ENCODE assay signal across 1 cellular context in genomic region chr12:98974767-98975381, GRCh38.
TF ChIP-seq lines count a peak whose summit lies in the region.

No MANE protein-coding gene starts in this region.

TF ChIP-seq in HEK293, 187 proteins besides CTCF, POLR2A, EP300 and RAD21 (continued from another document):
- TF ChIP-seq ZNF623 (tag by site-specific recombination; IDR thresholded peaks at IDR 0.05) (no peak), ZNF571 (tag by site-specific recombination; IDR thresholded peaks at IDR 0.05) (no peak), SALL2 (tag by site-specific recombination; IDR thresholded peaks at IDR 0.05; ENCODE audit: borderline replicate concordance) (0 out of 2 replicates have a peak, but pooled peaks have one; percentile 32), ZFP69B (tag by site-specific recombination; IDR thresholded peaks at IDR 0.05) (no peak), ZSCAN16 (tag by site-specific recombination; IDR thresholded peaks at IDR 0.05) (no peak), ZNF639 (tag by site-specific recombination; IDR thresholded peaks at IDR 0.05) (no peak), ZBTB49 (tag by site-specific recombination; IDR thresholded peaks at IDR 0.05; ENCODE audit: low read depth) (no peak), ZNF202 (tag by site-specific recombination; IDR thresholded peaks at IDR 0.05; ENCODE audit: borderline replicate concordance) (no peak), AEBP2 (tag by site-specific recombination; IDR thresholded peaks at IDR 0.05; ENCODE audit: borderline replicate concordance) (no peak), REPIN1 (tag by site-specific recombination; IDR thresholded peaks at IDR 0.05; ENCODE audit: low read depth) (no peak), ZNF140 (tag by site-specific recombination; IDR thresholded peaks at IDR 0.05) (no peak), KLF8 (tag by site-specific recombination; IDR thresholded peaks at IDR 0.05) (no peak), PATZ1 (tag by site-specific recombination; IDR thresholded peaks at IDR 0.05) (no peak), ZNF596 (tag by site-specific recombination; IDR thresholded peaks at IDR 0.05) (no peak), KLF7 (tag by site-specific recombination; IDR thresholded peaks at IDR 0.05; ENCODE audit: borderline replicate concordance) (no peak), ZNF530 (tag by site-specific recombination; IDR thresholded peaks at IDR 0.05; ENCODE audit: low read depth) (no peak), ZNF169 (tag by site-specific recombination; IDR thresholded peaks at IDR 0.05) (no peak), ZNF548 (tag by site-specific recombination; IDR thresholded peaks at IDR 0.05) (no peak), ZBTB1 (tag by site-specific recombination; IDR thresholded peaks at IDR 0.05) (no peak), ZNF302 (tag by site-specific recombination; IDR thresholded peaks at IDR 0.05; ENCODE audit: low read depth) (no peak), ZNF292 (tag by site-specific recombination; IDR thresholded peaks at IDR 0.05; ENCODE audit: borderline replicate concordance, low read depth) (no peak), ZNF350 (tag by site-specific recombination; IDR thresholded peaks at IDR 0.05) (no peak), ZNF391 (tag by site-specific recombination; IDR thresholded peaks at IDR 0.05; ENCODE audit: borderline replicate concordance, low read depth) (no peak), ZFP41 (tag by site-specific recombination; IDR thresholded peaks at IDR 0.05; ENCODE audit: borderline replicate concordance) (no peak), ZNF473 (tag by site-specific recombination; IDR thresholded peaks at IDR 0.05) (0 out of 2 replicates have a peak, but pooled peaks have one; percentile 33), ZSCAN4 (tag by site-specific recombination; IDR thresholded peaks at IDR 0.05) (no peak), ZNF114 (tag by site-specific recombination; IDR thresholded peaks at IDR 0.05) (0 out of 2 replicates have a peak, but pooled peaks have one; percentile 60), ZNF148 (tag by site-specific recombination; IDR thresholded peaks at IDR 0.05; ENCODE audit: borderline replicate concordance) (0 out of 2 replicates have a peak, but pooled peaks have one; percentile 38), IKZF3 (tag by site-specific recombination; IDR thresholded peaks at IDR 0.05) (no peak), ZNF707 (tag by site-specific recombination; IDR thresholded peaks at IDR 0.05) (no peak), ZNF621 (tag by site-specific recombination; IDR thresholded peaks at IDR 0.05) (0 out of 2 replicates have a peak, but pooled peaks have one; percentile 38), ZNF610 (tag by site-specific recombination; IDR thresholded peaks at IDR 0.05; ENCODE audit: borderline replicate concordance) (no peak), ZNF48 (tag by site-specific recombination; IDR thresholded peaks at IDR 0.05) (no peak), ZNF248 (tag by site-specific recombination; IDR thresholded peaks at IDR 0.05) (no peak), ZNF704 (tag by site-specific recombination; IDR thresholded peaks at IDR 0.05) (0 out of 2 replicates have a peak, but pooled peaks have one; percentile 44), ZNF549 (tag by site-specific recombination; IDR thresholded peaks at IDR 0.05) (no peak), ZNF777 (tag by site-specific recombination; IDR thresholded peaks at IDR 0.05; ENCODE audit: borderline replicate concordance) (peak; percentile 16; the same call in 1 of the 2 replicates), KLF9 (tag by site-specific recombination; IDR thresholded peaks at IDR 0.05; ENCODE audit: low read depth) (no peak), ZNF488 (tag by site-specific recombination; IDR thresholded peaks at IDR 0.05) (no peak), ZSCAN5A (tag by site-specific recombination; IDR thresholded peaks at IDR 0.05) (no peak), ZNF112 (tag by site-specific recombination; IDR thresholded peaks at IDR 0.05) (no peak), BCL11B (tag by site-specific recombination; IDR thresholded peaks at IDR 0.05; ENCODE audit: low read depth) (no peak), ZNF658 (tag by site-specific recombination; IDR thresholded peaks at IDR 0.05) (no peak), ZFHX2 (tag by site-specific recombination; conservative IDR thresholded peaks at IDR 0.05) (no peak), BCL6B (tag by site-specific recombination; IDR thresholded peaks at IDR 0.05) (no peak), ZNF629 (tag by site-specific recombination; IDR thresholded peaks at IDR 0.05) (no peak), ZBTB21 (tag by site-specific recombination; IDR thresholded peaks at IDR 0.05) (no peak)
